8 cellular contexts compared by ENCODE assay signal in genomic region chr1:37473431-37474050, GRCh38. TPM values are rescaled to one million over a fixed set of nuclear protein-coding genes. Genes with fewer than 3 reads are reported as not detected.
DNase-seq lines count a peak whose midpoint lies in the region; ATAC-seq, FAIRE-seq and TF ChIP-seq lines count a peak whose summit lies in the region.

No MANE protein-coding gene starts in this region.

- H3K36me3 Mint-ChIP-seq in stimulated activated naive B cell treated with anti-CD40 and anti-IgM and Interleukin-4, amounts not matched to agents 10 μg/mL and 1 μg/mL and 100 μg/mL, for 72 hours, result peaks cover 33 to 36% of the 10 kb centered on the region in 2 donors

- H3K27ac ChIP-seq in K562 (ENCODE audit: extremely low read depth, low read depth, low read length), result no peak overlapping the region; the same call in 2 of the 3 replicates
- peak overlapping the region; percentile 91 for H3K27ac ChIP-seq in kidney (ENCODE audit: low read depth in 2 of 2, low read length in 2 of 2)

- H4K20me1 ChIP-seq in K562 (replicated peaks; ENCODE audit: control insufficient read depth, insufficient read depth, low read length), result peaks cover 31% of the 10 kb centered on the region

- peak; percentile 77 for FAIRE-seq in K562 (lab: Jason Lieb, UNC)
- no peak for FAIRE-seq in kidney (lab: Jason Lieb, UNC)

- peak overlapping the region; percentile 63 for H3K27ac Mint-ChIP-seq in stimulated activated naive B cell treated with anti-CD40 and anti-IgM and Interleukin-4, amounts not matched to agents 10 μg/mL and 1 μg/mL and 100 μg/mL, for 72 hours

- peaks cover 7% of the 10 kb centered on the region for H3K9me1 ChIP-seq in K562 (ENCODE audit: control insufficient read depth, insufficient read depth, low read length)

- TF ChIP-seq POLR2A in K562 (conservative IDR thresholded peaks at IDR 0.05), result no peak

- H3K27me3 ChIP-seq in NT2/D1 (ENCODE audit: insufficient read depth, insufficient read length) (peaks cover 19% of the 10 kb centered on the region), K562 (ENCODE audit: control insufficient read depth in 2 of 2, insufficient read depth in 2 of 2, low read length in 2 of 2) (0 out of 5 replicates have a peak, but pooled peaks cover 0 to 3% of the 10 kb centered on the region in 2 experiments)

- CTCF ChIA-PET in K562 (lab: Yijun Ruan, JAX; ENCODE audit: low intra/inter-chr PET ratio), result no interaction called here

- in situ Hi-C loops in K562 (cut with MboI), result no loop called here

- BruUV-seq in K562 (replicated peaks; lab: Mats Ljungman, UMichigan), result TSS peak; percentile 64

- H3K36me3 ChIP-seq in NT2/D1 (ENCODE audit: insufficient read depth, insufficient read length, low read length), result peaks cover 30% of the 10 kb centered on the region
- H3K36me3 ChIP-seq in K562 (ENCODE audit: control insufficient read depth, insufficient read depth, low read length), result peaks cover 32% of the 10 kb centered on the region
- peaks cover 6 to 13% of the 10 kb centered on the region in 2 donors for H3K36me3 ChIP-seq in kidney (ENCODE audit: control insufficient read depth in 1 of 2, insufficient read depth in 2 of 2, low read length in 2 of 2)

- TF ChIP-seq CTCF in K562 (IDR thresholded peaks at IDR 0.05 in 2 of 3, conservative IDR thresholded peaks at IDR 0.05 in 1 of 3; ENCODE audit: insufficient read depth in 2 of 3, low read depth in 1 of 3, low read length in 3 of 3) (peak; percentile 18 to 64 (median 46); a peak in 4 of 6 replicates), kidney (IDR thresholded peaks at IDR 0.05; ENCODE audit: borderline replicate concordance, extremely low read depth, insufficient read depth) (no peak)

- peaks cover 42% of the 10 kb centered on the region for H3K79me2 ChIP-seq in K562 (ENCODE audit: control insufficient read depth, insufficient read depth, low read length)

- peak; percentile 52 for ATAC-seq in K562
- ATAC-seq in stimulated activated naive B cell treated with anti-CD40 and anti-IgM and Interleukin-4, amounts not matched to agents 10 μg/mL and 1 μg/mL and 100 μg/mL, for 72 hours (replicated peaks), result no peak
- no peak for ATAC-seq in GM18909 (IDR thresholded peaks at IDR 0.05; ENCODE audit: poor library complexity, unreplicated experiment)
- no peak for ATAC-seq in GM21367 (IDR thresholded peaks at IDR 0.05; ENCODE audit: unreplicated experiment)

- TF ChIP-seq RAD21 in K562 (CRISPR knock-in tag; conservative IDR thresholded peaks at IDR 0.05 in 1 of 2, IDR thresholded peaks at IDR 0.05 in 1 of 2), result no peak

- H3K9me3 Mint-ChIP-seq in stimulated activated naive B cell treated with anti-CD40 and anti-IgM and Interleukin-4, amounts not matched to agents 10 μg/mL and 1 μg/mL and 100 μg/mL, for 72 hours, result no peaks in the 10 kb centered on the region

- 23% methylated on average over 12 of the region's 12 CpGs for WGBS in K562 (ENCODE audit: insufficient coverage, low coverage, missing lambda C conversion rate)

- intact Hi-C loops in K562 (cut with micrococcal nuclease) (loop anchor here (10.0 kb wide), 1 partner anchor 81 kb away; the partner anchor contains the start of genes DNALI1 and SNIP1), kidney (cut with DNase I) (no loop called here)

- peak overlapping the region; percentile 58; the same call in 1 of the 2 replicates for H3K4me3 ChIP-seq in GM08714 (ENCODE audit: low read length)
- H3K4me3 ChIP-seq in NT2/D1 (ENCODE audit: insufficient read length, low read depth), result peak overlapping the region; percentile 72
- H3K4me3 ChIP-seq in K562, result peak overlapping the region; percentile 77
- peak overlapping the region; percentile 96 to 97 for H3K4me3 ChIP-seq in kidney (ENCODE audit: low read length in 2 of 2)

- peaks cover 7 to 17% of the 10 kb centered on the region in 2 donors for H3K27me3 Mint-ChIP-seq in stimulated activated naive B cell treated with anti-CD40 and anti-IgM and Interleukin-4, amounts not matched to agents 10 μg/mL and 1 μg/mL and 100 μg/mL, for 72 hours

- H3K9ac ChIP-seq in NT2/D1 (ENCODE audit: insufficient read length, low read depth) (peak overlapping the region; percentile 79), K562 (ENCODE audit: insufficient read depth in 1 of 2, low read depth in 2 of 2, low read length in 2 of 2) (peak overlapping the region; percentile 86 to 98), kidney (ENCODE audit: low read length in 2 of 2) (peak overlapping the region; percentile 95)

- H3K9me3 ChIP-seq in NT2/D1 (ENCODE audit: insufficient read depth, low read length), result no peaks in the 10 kb centered on the region
- no peaks in the 10 kb centered on the region for H3K9me3 ChIP-seq in K562 (replicated peaks; ENCODE audit: control insufficient read depth, insufficient read depth, low read depth, low read length)
- no peaks in the 10 kb centered on the region for H3K9me3 ChIP-seq in kidney (ENCODE audit: control insufficient read depth in 1 of 2, low read length in 2 of 2)

- peak overlapping the region; percentile 90 to 96 for H3K4me3 Mint-ChIP-seq in stimulated activated naive B cell treated with anti-CD40 and anti-IgM and Interleukin-4, amounts not matched to agents 10 μg/mL and 1 μg/mL and 100 μg/mL, for 72 hours

- peak overlapping the region; percentile 91 for H2AFZ ChIP-seq in K562 (ENCODE audit: low read depth, low read length)

- peaks cover 43 to 66% of the 10 kb centered on the region in 2 donors for H3K4me1 Mint-ChIP-seq in stimulated activated naive B cell treated with anti-CD40 and anti-IgM and Interleukin-4, amounts not matched to agents 10 μg/mL and 1 μg/mL and 100 μg/mL, for 72 hours

- DNase-seq in NT2/D1 (ENCODE audit: low read depth, low spot score) (no peak), K562 (ENCODE audit: extremely low read depth in 1 of 4, low spot score in 3 of 4) (peak in 3 of 4 experiments; percentile 54 to 75 (median 75)), kidney (no peak), HCEC 1CT (no peak)
- no peak for DNase-seq in stimulated activated naive B cell treated with anti-CD40 and anti-IgM and Interleukin-4, amounts not matched to agents 10 μg/mL and 1 μg/mL and 100 μg/mL, for 72 hours

- H3K4me2 ChIP-seq in K562 (ENCODE audit: insufficient read depth, low read length), result peak overlapping the region; percentile 96

- POLR2A ChIA-PET in K562 (lab: Yijun Ruan, JAX), result interaction anchor here (0.6 to 7.6 kb wide), 10 partner anchors 8 to 642 kb away, joined by 3 to 118 read pairs (median 4); partner anchors contain the start of gene SNIP1

- H3K4me1 ChIP-seq in NT2/D1 (ENCODE audit: insufficient read depth, insufficient read length), result peaks cover 45% of the 10 kb centered on the region
- H3K4me1 ChIP-seq in K562 (replicated peaks in 1 of 2; ENCODE audit: control insufficient read depth in 2 of 2, insufficient read depth in 2 of 2, low read length in 2 of 2), result peaks cover 46 to 56% of the 10 kb centered on the region in 2 experiments
- H3K4me1 ChIP-seq in kidney (ENCODE audit: control insufficient read depth in 1 of 2, insufficient read depth in 1 of 2, low read depth in 1 of 2, low read length in 2 of 2), result peaks cover 32 to 58% of the 10 kb centered on the region in 2 donors

- no peak for TF ChIP-seq EP300 in K562 (IDR thresholded peaks at IDR 0.05; ENCODE audit: low read length)

TF ChIP-seq in K562, 482 proteins besides CTCF, POLR2A, EP300 and RAD21 (continues in another document):
- TF ChIP-seq NUFIP1 (IDR thresholded peaks at IDR 0.05; ENCODE audit: partially characterized antibody) (no peak), PHB (CRISPR knock-in tag; IDR thresholded peaks at IDR 0.05) (no peak)

RNA-seq across cellular contexts. Expression of gene ZC3H12A, which starts 0.8 kb away (rescaled TPM):
- 19.0 and 54.2 TPM in 2 replicates for total RNA-seq in K562 (2011; cell fraction: chromatin; rRNA removed; ENCODE audit: low replicate concordance)
- total RNA-seq in K562 (2011; cell fraction: nucleolus; rRNA removed), result 40.7 and 45.7 TPM in 2 replicates
- 23.7 and 24.1 TPM in 2 replicates for total RNA-seq in K562 (2011; cell fraction: nucleoplasm; rRNA removed)
- 9.3 and 9.4 TPM in 2 replicates for total RNA-seq in K562 (2014; rRNA removed)
- 1.2 and 1.7 TPM in 2 replicates for total RNA-seq in K562 (2014; rRNA removed; fragmentation: Illumina TruSeq; extraction: Trizol)
- 6.7 and 7.1 TPM in 2 replicates for total RNA-seq in K562 (2015; rRNA removed; fragmentation: Illumina TruSeq; extraction: Trizol)
- total RNA-seq in K562 (2021), result 9.4 and 11.4 TPM in 2 replicates
- polyA plus RNA-seq in K562 (2011; rRNA removed), result 7.0 and 8.6 TPM in 2 replicates
- polyA plus RNA-seq in K562 (2011; cell fraction: cytosol; rRNA removed), result 8.3 and 15.3 TPM in 2 replicates
- polyA plus RNA-seq in K562 (2011; cell fraction: nucleus; rRNA removed), result 27.9 and 51.1 TPM in 2 replicates
- 6.1 and 10.9 TPM in 2 replicates for polyA plus RNA-seq in K562 (2012)
- 4.9 and 6.5 TPM in 2 replicates for polyA plus RNA-seq in K562 (2014; fragmentation: Illumina TruSeq; extraction: Trizol)
- under 1 TPM; 0.14 to 0.22 TPM for polyA plus RNA-seq in K562 (2014; fragmentation: Nextera tagmentation; extraction: Ambion mirVana)
- polyA plus RNA-seq in K562 (2014; rRNA removed), result 9.1 and 11.1 TPM in 2 replicates
- polyA minus RNA-seq in K562 (2011; rRNA and poly(A)+ RNA removed), result 4.5 and 9.7 TPM in 2 replicates
- polyA minus RNA-seq in K562 (2011; cell fraction: cytosol; rRNA and poly(A)+ RNA removed), result 9.2 and 11.9 TPM in 2 replicates
- polyA minus RNA-seq in K562 (2011; cell fraction: nucleus; rRNA and poly(A)+ RNA removed), result 23.2 and 24.4 TPM in 2 replicates
- 21.1 TPM for total RNA-seq in kidney
- 3.8 TPM for polyA plus RNA-seq in kidney (ENCODE audit: insufficient read depth, low read depth, low replicate concordance)

RNA-seq across cellular contexts. Expression of gene MEAF6, which starts 41.0 kb away (rescaled TPM):
- 74.7 and 79.0 TPM in 2 replicates for total RNA-seq in K562 (2011; cell fraction: chromatin; rRNA removed; ENCODE audit: low replicate concordance)
- total RNA-seq in K562 (2011; cell fraction: nucleolus; rRNA removed), result 41.5 and 45.5 TPM in 2 replicates
- 60.9 and 81.0 TPM in 2 replicates for total RNA-seq in K562 (2011; cell fraction: nucleoplasm; rRNA removed)
- 111 and 137 TPM in 2 replicates for total RNA-seq in K562 (2014; rRNA removed)
- total RNA-seq in K562 (2014; rRNA removed; fragmentation: Illumina TruSeq; extraction: Trizol), result 95.0 and 113 TPM in 2 replicates
- total RNA-seq in K562 (2015; rRNA removed; fragmentation: Illumina TruSeq; extraction: Trizol), result 89.2 and 92.3 TPM in 2 replicates
- total RNA-seq in K562 (2021), result 86.4 and 93.8 TPM in 2 replicates
- 70.0 and 77.3 TPM in 2 replicates for polyA plus RNA-seq in K562 (2011; rRNA removed)
- polyA plus RNA-seq in K562 (2011; cell fraction: cytosol; rRNA removed), result 37.7 and 68.5 TPM in 2 replicates
- polyA plus RNA-seq in K562 (2011; cell fraction: nucleus; rRNA removed), result 50.0 and 63.0 TPM in 2 replicates
- polyA plus RNA-seq in K562 (2012), result 67.6 and 77.9 TPM in 2 replicates
- 118 and 151 TPM in 2 replicates for polyA plus RNA-seq in K562 (2014; fragmentation: Illumina TruSeq; extraction: Trizol)
- 10 to 100 TPM; 55.0 to 66.3 TPM for polyA plus RNA-seq in K562 (2014; fragmentation: Nextera tagmentation; extraction: Ambion mirVana)
- polyA plus RNA-seq in K562 (2014; rRNA removed), result 109 and 110 TPM in 2 replicates
- polyA minus RNA-seq in K562 (2011; rRNA and poly(A)+ RNA removed), result 36.0 and 44.0 TPM in 2 replicates
- polyA minus RNA-seq in K562 (2011; cell fraction: cytosol; rRNA and poly(A)+ RNA removed), result 20.2 and 28.3 TPM in 2 replicates
- 30.8 and 52.4 TPM in 2 replicates for polyA minus RNA-seq in K562 (2011; cell fraction: nucleus; rRNA and poly(A)+ RNA removed)
- 65.8 TPM for total RNA-seq in kidney
- polyA plus RNA-seq in kidney (ENCODE audit: insufficient read depth, low read depth, low replicate concordance), result 45.7 TPM

Comparison
In these comparisons a context has a peak if more than half of its experiments do, and no peak if none do; other contexts are left out.
1. DNase-seq: peak in K562 (3 of 4); none in NT2/D1 (single experiment), kidney (single experiment), stimulated activated naive B cell treated with anti-CD40 and anti-IgM and Interleukin-4, amounts not matched to agents 10 μg/mL and 1 μg/mL and 100 μg/mL, for 72 hours (single experiment) and HCEC 1CT (single experiment).
2. Peak in every context shown above with its lines, with median percentiles within 50 percentile points of each other: H3K4me3 ChIP-seq and H3K9ac ChIP-seq.